Comparison of ENCODE assay signal across 1 cellular context in genomic region chr10:95655571-95656290, GRCh38.
TF ChIP-seq lines count a peak whose summit lies in the region.

No MANE protein-coding gene starts in this region.

TF ChIP-seq in HepG2, 621 proteins besides CTCF, POLR2A, EP300 and RAD21 (continues in another document):
- TF ChIP-seq GATAD2A (CRISPR knock-in tag; IDR thresholded peaks at IDR 0.05) (0 out of 2 replicates have a peak, but pooled peaks have one; percentile 10), ISX (CRISPR knock-in tag; conservative IDR thresholded peaks at IDR 0.05) (no peak), HES4 (CRISPR knock-in tag; IDR thresholded peaks at IDR 0.05; ENCODE audit: borderline replicate concordance) (peak; percentile 41; the same call in 1 of the 2 replicates), MED1 (CRISPR knock-in tag; IDR thresholded peaks at IDR 0.05) (0 out of 2 replicates have a peak, but pooled peaks have one; percentile 21), SP2 (CRISPR knock-in tag; IDR thresholded peaks at IDR 0.05) (peak; percentile 47; the same call in 1 of the 2 replicates), ZSCAN12 (CRISPR knock-in tag; IDR thresholded peaks at IDR 0.05) (no peak), ZNF30 (CRISPR knock-in tag; IDR thresholded peaks at IDR 0.05) (0 out of 2 replicates have a peak, but pooled peaks have one; percentile 9), ZNF558 (CRISPR knock-in tag; IDR thresholded peaks at IDR 0.05; ENCODE audit: borderline replicate concordance) (0 out of 2 replicates have a peak, but pooled peaks have one; percentile 24), BATF2 (CRISPR knock-in tag; IDR thresholded peaks at IDR 0.05) (no peak), ZC3H4 (CRISPR knock-in tag; IDR thresholded peaks at IDR 0.05; ENCODE audit: borderline replicate concordance) (no peak), ATF3 (CRISPR knock-in tag; IDR thresholded peaks at IDR 0.05) (no peak), ZBTB14 (CRISPR knock-in tag; IDR thresholded peaks at IDR 0.05) (no peak), ZNF24 (IDR thresholded peaks at IDR 0.05) (no peak), SNAPC4 (CRISPR knock-in tag; IDR thresholded peaks at IDR 0.05) (no peak), TRAFD1 (CRISPR knock-in tag; IDR thresholded peaks at IDR 0.05; ENCODE audit: borderline replicate concordance) (0 out of 2 replicates have a peak, but pooled peaks have one; percentile 33), HINFP (CRISPR knock-in tag; IDR thresholded peaks at IDR 0.05; ENCODE audit: low read depth) (no peak), MAFG (CRISPR knock-in tag; IDR thresholded peaks at IDR 0.05) (0 out of 2 replicates have a peak, but pooled peaks have one; percentile 31), ZNF33A (CRISPR knock-in tag; IDR thresholded peaks at IDR 0.05; ENCODE audit: borderline replicate concordance) (no peak), ZNF768 (CRISPR knock-in tag; IDR thresholded peaks at IDR 0.05) (0 out of 2 replicates have a peak, but pooled peaks have one; percentile 2), RORA (CRISPR knock-in tag; IDR thresholded peaks at IDR 0.05) (no peak), KLF13 (CRISPR knock-in tag; IDR thresholded peaks at IDR 0.05) (no peak), ZFYVE20 (CRISPR knock-in tag; IDR thresholded peaks at IDR 0.05; ENCODE audit: borderline replicate concordance, low read depth) (no peak), THAP8 (CRISPR knock-in tag; IDR thresholded peaks at IDR 0.05; ENCODE audit: borderline replicate concordance) (0 out of 2 replicates have a peak, but pooled peaks have one; percentile 64), TEF (CRISPR knock-in tag; IDR thresholded peaks at IDR 0.05) (no peak), DR1 (CRISPR knock-in tag; IDR thresholded peaks at IDR 0.05) (no peak), KLF11 (CRISPR knock-in tag; IDR thresholded peaks at IDR 0.05) (no peak), PRPF4 (IDR thresholded peaks at IDR 0.05; ENCODE audit: low read depth, low read length, poor library complexity, severe bottlenecking) (no peak), SOX5 (CRISPR knock-in tag; IDR thresholded peaks at IDR 0.05; ENCODE audit: borderline replicate concordance) (no peak), NR2F1 (CRISPR knock-in tag; IDR thresholded peaks at IDR 0.05) (0 out of 4 replicates have a peak, but pooled peaks of 1 of the 2 experiments have one; percentile 32), MEF2D (CRISPR knock-in tag; IDR thresholded peaks at IDR 0.05) (peak; percentile 47; the same call in 1 of the 2 replicates), ZNF703 (CRISPR knock-in tag; IDR thresholded peaks at IDR 0.05; ENCODE audit: borderline replicate concordance) (no peak), SNAI1 (CRISPR knock-in tag; IDR thresholded peaks at IDR 0.05; ENCODE audit: borderline replicate concordance) (no peak), ASH2L (IDR thresholded peaks at IDR 0.05; ENCODE audit: insufficient read length, low read depth, low read length) (peak; percentile 54), TARDBP (CRISPR knock-in tag; IDR thresholded peaks at IDR 0.05) (0 out of 2 replicates have a peak, but pooled peaks have one; percentile 54), ZBTB40 (IDR thresholded peaks at IDR 0.05) (no peak), ZBTB40 (CRISPR knock-in tag; IDR thresholded peaks at IDR 0.05) (no peak), FOXC1 (CRISPR knock-in tag; IDR thresholded peaks at IDR 0.05; ENCODE audit: borderline replicate concordance) (0 out of 2 replicates have a peak, but pooled peaks have one; percentile 1), TGIF2 (CRISPR knock-in tag; IDR thresholded peaks at IDR 0.05) (peak; percentile 50; the same call in 1 of the 2 replicates)
